ENCODE assay signal across 9 cellular contexts in genomic region chr4:76993787-76994641, GRCh38. TPM values are rescaled to one million over a fixed set of nuclear protein-coding genes. Genes with fewer than 3 reads are reported as not detected.
DNase-seq lines count a peak whose midpoint lies in the region; ATAC-seq and TF ChIP-seq lines count a peak whose summit lies in the region.
"Had no signal": no experiment of that assay in that cellular context is flagged by ENCODE, and none has a peak within 500 bp of the region (broad histone marks: within the 10 kb centered on the region; RNA-seq: fewer than 3 reads in every experiment).

No MANE protein-coding gene starts in this region.

- H3K4me3 Mint-ChIP-seq in activated T-cell treated with anti-CD3 and anti-CD28 coated beads, Interleukin-2, amount 50 U/mL, for 24 hours, result peak overlapping the region; percentile 54
- H3K4me3 Mint-ChIP-seq: dendritic cell treated with granulocyte-macrophage colony-stimulating factor and Interleukin-4, amounts not matched to agents 40 ng/mL and 50 ng/mL, for 4 days had no signal

- TF ChIP-seq POLR2A in gastrocnemius medialis (IDR thresholded peaks at IDR 0.05), result peak in 1 of 2 donors; percentile 31

- WGBS in GM23248 (ENCODE audit: low coverage in 1 of 2, low lambda C conversion rate in 2 of 2, missing lambda C conversion rate in 2 of 2), 2 experiments, result 71 to 72% methylated on average over 10 of the region's 10 CpGs

- in situ Hi-C loops in GM23248 (cut with MboI) (no loop called here), gastrocnemius medialis (cut with MboI; ENCODE audit: low sequenced_read_pairs in 4 of 4) (no loop called here)

- peaks cover 17% of the 10 kb centered on the region for H3K9me3 Mint-ChIP-seq in activated T-cell treated with anti-CD3 and anti-CD28 coated beads, Interleukin-2, amount 50 U/mL, for 24 hours

- peak overlapping the region; percentile 24 for H3K4me3 ChIP-seq in GM12865 (ENCODE audit: low read depth, low read length)
- H3K4me3 ChIP-seq in GM23248, result no peak overlapping the region
- H3K4me3 ChIP-seq in gastrocnemius medialis, result peak overlapping the region in 3 of 4 donors; percentile 11 to 34 (median 21)

- peaks cover 98% of the 10 kb centered on the region for H3K79me2 ChIP-seq in GM23248 (ENCODE audit: insufficient read depth)

- H3K9me3 ChIP-seq in GM23248 (ENCODE audit: low read depth) (no peaks in the 10 kb centered on the region), gastrocnemius medialis (no peaks in the 10 kb centered on the region)

- peak; percentile 98 for ATAC-seq in gastrocnemius medialis

- TF ChIP-seq CTCF in GM12865 (IDR thresholded peaks at IDR 0.05; ENCODE audit: insufficient read depth, low read depth, low read length, missing control alignments) (no peak), gastrocnemius medialis (IDR thresholded peaks at IDR 0.05 in 4 of 5, conservative IDR thresholded peaks at IDR 0.05 in 1 of 5) (no peak)

- H3K27ac ChIP-seq in GM23248 (peak overlapping the region; percentile 97), gastrocnemius medialis (peak overlapping the region; percentile 74 to 85 (median 82))

- peaks cover 71% of the 10 kb centered on the region for H3K4me1 Mint-ChIP-seq in activated T-cell treated with anti-CD3 and anti-CD28 coated beads, Interleukin-2, amount 50 U/mL, for 24 hours (ENCODE audit: low read depth)

- H3K27me3 ChIP-seq in GM23248 (replicated peaks; ENCODE audit: insufficient read depth) (no peaks in the 10 kb centered on the region), gastrocnemius medialis (no peaks in the 10 kb centered on the region)

- DNase-seq in GM12865 (ENCODE audit: low read depth) (peak; percentile 86), GM23248 (no peak), NCI-H2029 (lab: John Stamatoyannopoulos, UW) (peak; percentile 92), gastrocnemius medialis (peak; percentile 43 to 62), kidney glomerular epithelial cell (lab: John Stamatoyannopoulos, UW) (no peak), mesenteric fat pad (ENCODE audit: low spot score) (no peak), NCI-H526 treated with DMSO at 0.1 percent for 48 hours (lab: John Stamatoyannopoulos, UW) (no peak)
- DNase-seq in activated T-cell treated with anti-CD3 and anti-CD28 coated beads, Interleukin-2, amount 50 U/mL, for 24 hours, result peak; percentile 69

- peaks cover 3% of the 10 kb centered on the region for H3K27me3 Mint-ChIP-seq in activated T-cell treated with anti-CD3 and anti-CD28 coated beads, Interleukin-2, amount 50 U/mL, for 24 hours

- peaks cover 55% of the 10 kb centered on the region for H3K4me1 ChIP-seq in GM23248 (ENCODE audit: insufficient read depth)
- peaks cover 13 to 26% of the 10 kb centered on the region in 2 donors for H3K4me1 ChIP-seq in gastrocnemius medialis

- H3F3A ChIP-seq in GM23248 (ENCODE audit: insufficient read depth), result peaks cover 75% of the 10 kb centered on the region

- no peaks in the 10 kb centered on the region for H4K20me1 ChIP-seq in GM23248 (ENCODE audit: insufficient read depth)

- H3K36me3 ChIP-seq in GM23248 (ENCODE audit: low read depth) (peaks cover 32% of the 10 kb centered on the region), gastrocnemius medialis (peaks cover 0 to 3% of the 10 kb centered on the region in 2 donors)

- H3K4me2 ChIP-seq in GM23248 (ENCODE audit: unreplicated experiment), result no peak overlapping the region

- peak overlapping the region; percentile 87 for H3K27ac Mint-ChIP-seq in activated T-cell treated with anti-CD3 and anti-CD28 coated beads, Interleukin-2, amount 50 U/mL, for 24 hours
- H3K27ac Mint-ChIP-seq: dendritic cell treated with granulocyte-macrophage colony-stimulating factor and Interleukin-4, amounts not matched to agents 40 ng/mL and 50 ng/mL, for 4 days had no signal

- no peaks in the 10 kb centered on the region for H3K9me2 ChIP-seq in GM23248 (ENCODE audit: insufficient read depth)

- H2AFZ ChIP-seq in GM23248, result no peak overlapping the region

- H3K9ac ChIP-seq in GM23248, result no peak overlapping the region

- H3K36me3 Mint-ChIP-seq in activated T-cell treated with anti-CD3 and anti-CD28 coated beads, Interleukin-2, amount 50 U/mL, for 24 hours (ENCODE audit: low read depth), result peaks cover 39% of the 10 kb centered on the region

- intact Hi-C loops in gastrocnemius medialis (cut with DNase I; ENCODE audit: low total_unique reads), result loop anchor here (2.0 kb wide), 1 partner anchor 45 kb away; the partner anchor contains the start of gene SEPTIN11

RNA-seq across cellular contexts. Expression of gene SEPTIN11, which starts 44.5 kb away (rescaled TPM):
- 640 and 867 TPM in 2 replicates for total RNA-seq in GM23248 (2014; rRNA removed; shearing (Covaris generic))
- 478 and 488 TPM in 2 replicates for polyA plus RNA-seq in GM23248 (2016; fragmentation: Nextera tagmentation; extraction: Ambion mirVana)
- total RNA-seq in gastrocnemius medialis (100 to 1,000 TPM in 1 of 4 donors, 10 to 100 TPM in 3; 11.3 to 104 (median 47.9) TPM), mesenteric fat pad (331 TPM)

Comparison
In these comparisons a context has a peak if more than half of its experiments do, and no peak if none do; other contexts are left out.
1. DNase-seq: peak in GM12865 (single experiment), NCI-H2029 (single experiment), activated T-cell treated with anti-CD3 and anti-CD28 coated beads, Interleukin-2, amount 50 U/mL, for 24 hours (single experiment) and gastrocnemius medialis (2 of 2); none in GM23248 (single experiment), kidney glomerular epithelial cell (single experiment), mesenteric fat pad (single experiment) and NCI-H526 treated with DMSO at 0.1 percent for 48 hours (single experiment).